ENCODE assay signal across 16 cellular contexts in the genomic region with DNA sequence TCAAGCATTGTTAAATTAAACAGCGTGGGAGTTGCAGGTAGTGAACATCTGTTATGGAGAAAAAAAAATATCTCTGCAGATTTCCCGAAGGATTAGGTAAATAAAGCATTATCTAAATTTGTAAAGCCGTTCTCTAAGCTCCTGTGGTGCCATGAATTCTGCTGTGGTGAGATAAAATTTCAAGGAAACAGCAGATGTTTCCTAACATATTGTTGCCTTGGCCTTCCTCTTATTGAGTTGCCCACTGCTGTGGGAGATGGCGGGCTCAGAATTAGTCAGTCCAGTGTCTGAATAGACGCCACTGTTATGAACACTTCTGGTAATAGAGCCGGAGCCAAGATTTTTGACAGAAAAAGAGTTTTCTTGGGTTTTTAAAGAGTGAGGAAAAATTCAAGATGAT.
"Had no signal": no experiment of that assay in that cellular context is flagged by ENCODE, and none has a peak within 500 bp of the region (broad histone marks: within the 10 kb centered on the region; RNA-seq: fewer than 3 reads in every experiment).

No MANE protein-coding gene starts in this region.

- ATAC-seq: activated CD4-positive, alpha-beta T cell treated with anti-CD3 and anti-CD28 coated beads for 36 hours; activated CD8-positive, alpha-beta memory T cell treated with anti-CD3 and anti-CD28 coated beads, Interleukin-2, amount 10 ng/mL, durations not matched to agents 7 days and 5 days; natural killer cell treated with Interleukin-12 subunit alpha and Interleukin-12 subunit beta and Interleukin-15 and Interleukin-18, amount 100 ng/mL, for 72 hours; stimulated activated naive B cell treated with anti-CD40 and anti-IgM and Interleukin-4, amounts not matched to agents 10 μg/mL and 1 μg/mL and 100 μg/mL, for 72 hours had no signal

- H3K27ac ChIP-seq: esophagus muscularis mucosa, tibial nerve, vagina, VCaP had no signal

- FAIRE-seq: endometrium, kidney had no signal

- DNase-seq: activated CD4-positive, alpha-beta memory T cell treated with anti-CD3 and anti-CD28 coated beads for 36 hours; activated CD4-positive, alpha-beta T cell treated with anti-CD3 and anti-CD28 coated beads for 36 hours; activated CD8-positive, alpha-beta memory T cell treated with anti-CD3 and anti-CD28 coated beads, Interleukin-2, amount 10 ng/mL, durations not matched to agents 7 days and 5 days; activated naive CD4-positive, alpha-beta T cell treated with anti-CD3 and anti-CD28 coated beads, Interleukin-2, amount 10 ng/mL, durations not matched to agents 7 days and 5 days; activated T-cell treated with anti-CD3 and anti-CD28 coated beads, Interleukin-2, amount 50 U/mL, for 1 hour; hypothalamus; kidney; stimulated activated CD4-positive, alpha-beta T cell treated with anti-CD3 and anti-CD28 coated beads, Interleukin-15, amount 100 ng/mL, for 24 hours; stimulated activated CD4-positive, alpha-beta T cell treated with anti-CD3 and anti-CD28 coated beads, Interleukin-4, amount 100 ng/mL, for 1 hour; stimulated activated naive B cell treated with anti-CD40 and anti-IgM and Interleukin-4, amounts not matched to agents 10 μg/mL and 1 μg/mL and 100 μg/mL, for 72 hours had no signal

- H3K9me3 ChIP-seq: esophagus muscularis mucosa, tibial nerve, vagina had no signal

- H3K27me3 ChIP-seq: esophagus muscularis mucosa, tibial nerve, vagina had no signal

- H3K4me3 ChIP-seq: esophagus muscularis mucosa, tibial nerve, vagina had no signal

- H3K36me3 ChIP-seq: esophagus muscularis mucosa, tibial nerve, vagina had no signal
